ENCODE assay signal across 26 cellular contexts in the genomic region with DNA sequence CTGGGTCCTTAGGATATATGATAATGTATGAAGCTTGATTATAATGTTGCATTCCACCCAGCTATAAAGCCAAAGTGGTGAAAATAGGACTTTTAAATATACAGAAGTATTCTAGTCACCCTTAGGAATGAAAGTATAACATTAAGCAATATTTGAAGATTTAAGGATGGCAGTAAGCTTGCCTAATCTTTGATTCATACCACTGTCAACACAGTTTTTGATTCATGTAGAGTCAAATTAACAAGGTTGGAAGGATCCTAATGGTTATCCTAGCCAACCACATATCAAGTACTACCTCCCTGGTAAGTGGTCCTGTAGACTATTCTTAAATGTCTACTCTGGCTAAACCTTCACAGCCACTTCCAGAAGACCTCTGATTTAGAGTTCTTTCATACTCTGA.
DNase-seq lines count a peak whose midpoint lies in the region; ATAC-seq and TF ChIP-seq lines count a peak whose summit lies in the region.
"Had no signal": no experiment of that assay in that cellular context is flagged by ENCODE, and none has a peak within 500 bp of the region (broad histone marks: within the 10 kb centered on the region; RNA-seq: fewer than 3 reads in every experiment).

No MANE protein-coding gene starts in this region.

- in situ Hi-C loops in GM13977 (cut with MboI; ENCODE audit: low pct_unique_long_range_greater_than_20kb, low sequenced_read_pairs, unreplicated experiment) = no loop called here

- TF ChIP-seq CTCF in AG10803 (conservative IDR thresholded peaks at IDR 0.05; ENCODE audit: low read length) (no peak), choroid plexus epithelial cell (conservative IDR thresholded peaks at IDR 0.05; ENCODE audit: low read depth, low read length) (no peak), GM13977 (IDR thresholded peaks at IDR 0.05; ENCODE audit: extremely low read depth, insufficient read depth, missing control alignments) (no peak)

- H3K27me3 Mint-ChIP-seq in memory B cell = no peaks in the 10 kb centered on the region
- H3K27me3 Mint-ChIP-seq: activated CD4-positive, alpha-beta T cell treated with anti-CD3 and anti-CD28 coated beads for 36 hours; naive thymus-derived CD8-positive, alpha-beta T cell; T-helper 17 cell had no signal

- H3K4me1 Mint-ChIP-seq in memory B cell = peaks cover 39% of the 10 kb centered on the region

- DNase-seq in AG10803 (ENCODE audit: low read depth) (peak; percentile 16), HCEC 1CT (peak; percentile 50), choroid plexus epithelial cell (ENCODE audit: low read depth) (peak; percentile 25), memory B cell (ENCODE audit: low spot score in 2 of 2) (no peak), GM13977 (ENCODE audit: low spot score) (no peak), NCI-H748 treated with DMSO at 0.1 percent for 48 hours (lab: John Stamatoyannopoulos, UW) (no peak), OCI-M2 (lab: John Stamatoyannopoulos, UW; ENCODE audit: unreplicated experiment) (no peak)
- DNase-seq: activated CD4-positive, alpha-beta T cell treated with anti-CD3 and anti-CD28 coated beads for 36 hours; activated CD8-positive, alpha-beta memory T cell treated with anti-CD3 and anti-CD28 coated beads for 24 hours; activated gamma-delta T cell treated with Interleukin-2 at 50 U/mL for 16 hours; activated T-cell treated with anti-CD3 and anti-CD28 coated beads, Interleukin-2, amount 50 U/mL, for 1 hour; amniotic stem cell; head of caudate nucleus; KBM-7; left cardiac atrium; naive thymus-derived CD8-positive, alpha-beta T cell; NCI-H1694; NCI-H2171 treated with DMSO at 0.1 percent for 48 hours; NCI-H524 treated with DMSO at 0.1 percent for 48 hours; stimulated activated CD4-positive, alpha-beta T cell treated with anti-CD3 and anti-CD28 coated beads, Interleukin-12 subunit alpha, Interleukin-12 subunit beta, amount 100 ng/mL, for 4 hours; stimulated activated CD4-positive, alpha-beta T cell treated with anti-CD3 and anti-CD28 coated beads, Interleukin-4, amount 100 ng/mL, for 24 hours; stimulated activated naive CD4-positive, alpha-beta T cell; T-helper 17 cell; testis had no signal

- no peak overlapping the region for H3K4me3 ChIP-seq in AG10803 (ENCODE audit: low read length)
- H3K4me3 ChIP-seq in choroid plexus epithelial cell (ENCODE audit: low read depth, low read length) = no peak overlapping the region
- H3K4me3 ChIP-seq: SK-N-MC, testis had no signal

- ATAC-seq in memory B cell (ENCODE audit: low read depth) (peak; percentile 7), HG03196 (IDR thresholded peaks at IDR 0.05; ENCODE audit: unreplicated experiment) (no peak)
- ATAC-seq: activated CD4-positive, alpha-beta T cell treated with anti-CD3 and anti-CD28 coated beads for 36 hours; T-helper 17 cell had no signal

- H3K36me3 Mint-ChIP-seq in memory B cell = peaks cover 5% of the 10 kb centered on the region

- H3K4me3 Mint-ChIP-seq in memory B cell = no peak overlapping the region
- H3K4me3 Mint-ChIP-seq: activated CD4-positive, alpha-beta T cell treated with anti-CD3 and anti-CD28 coated beads for 36 hours; T-helper 17 cell had no signal

- H3K9me3 Mint-ChIP-seq in memory B cell = no peaks in the 10 kb centered on the region
- H3K9me3 Mint-ChIP-seq: naive thymus-derived CD8-positive, alpha-beta T cell had no signal

- peak overlapping the region; percentile 31 for H3K27ac Mint-ChIP-seq in memory B cell
- H3K27ac Mint-ChIP-seq: activated CD4-positive, alpha-beta T cell treated with anti-CD3 and anti-CD28 coated beads for 36 hours; T-helper 17 cell had no signal

Comparison
In these comparisons a context has a peak if more than half of its experiments do, and no peak if none do; other contexts are left out.
1. DNase-seq: peak in AG10803 (single experiment), HCEC 1CT (single experiment) and choroid plexus epithelial cell (single experiment); none in memory B cell (0 of 2), GM13977 (single experiment), NCI-H748 treated with DMSO at 0.1 percent for 48 hours (single experiment) and OCI-M2 (single experiment).